Comparison of ENCODE assay signal across 8 cellular contexts in genomic region chr11:134037093-134037908, GRCh38. TPM values are rescaled to one million over a fixed set of nuclear protein-coding genes. Genes with fewer than 3 reads are reported as not detected.
DNase-seq lines count a peak whose midpoint lies in the region; ATAC-seq and TF ChIP-seq lines count a peak whose summit lies in the region.

No MANE protein-coding gene starts in this region.

- H3K4me1 ChIP-seq in A673 (ENCODE audit: insufficient read depth, low read length, poor library complexity, severe bottlenecking) = peaks cover 25% of the 10 kb centered on the region
- peaks cover 33% of the 10 kb centered on the region for H3K4me1 ChIP-seq in RWPE2 (ENCODE audit: insufficient read depth, poor library complexity, severe bottlenecking)

- intact Hi-C loops in A673 (cut with micrococcal nuclease; ENCODE audit: unreplicated experiment) = no loop called here
- intact Hi-C loops in left ventricle myocardium superior (cut with micrococcal nuclease) = no loop called here

- H3K36me3 ChIP-seq in A673 (ENCODE audit: insufficient read depth, low read length, poor library complexity, severe bottlenecking) (no peaks in the 10 kb centered on the region), RWPE2 (ENCODE audit: low read depth) (no peaks in the 10 kb centered on the region)

- peak; percentile 52 for ATAC-seq in GM18870 (IDR thresholded peaks at IDR 0.05; ENCODE audit: unreplicated experiment)
- ATAC-seq in HG03139 (IDR thresholded peaks at IDR 0.05; ENCODE audit: unreplicated experiment) = peak; percentile 61
- ATAC-seq in RWPE2 (ENCODE audit: low read depth) = peak; percentile 68
- ATAC-seq in left ventricle myocardium superior = peak; percentile 65

- no TSS peak for BruUV-seq in A673 (replicated peaks; lab: Mats Ljungman, UMichigan)

- H3K27me3 ChIP-seq in A673 (replicated peaks; ENCODE audit: insufficient read depth, low read depth, low read length, poor library complexity) = no peaks in the 10 kb centered on the region
- H3K27me3 ChIP-seq in RWPE2 (ENCODE audit: insufficient read depth, poor library complexity, severe bottlenecking) = no peaks in the 10 kb centered on the region

- peak overlapping the region; percentile 74 for H3K27ac ChIP-seq in A673 (ENCODE audit: low read depth, low read length, poor library complexity, severe bottlenecking)
- peak overlapping the region; percentile 24 for H3K27ac ChIP-seq in RWPE2 (ENCODE audit: poor library complexity, severe bottlenecking)

- CTCF ChIA-PET in A673 (lab: Charles Lee) = interaction anchor here (0.5 kb wide), 1 partner anchor 13 kb away, joined by 3 read pairs; no protein-coding TSS in a partner anchor

- H3K4me3 ChIP-seq in A673 (ENCODE audit: low read depth, low read length, poor library complexity, severe bottlenecking) (peak overlapping the region; percentile 56), RWPE2 (ENCODE audit: severe bottlenecking) (peak overlapping the region; percentile 29)

- no peak for TF ChIP-seq CTCF in A673 (conservative IDR thresholded peaks at IDR 0.05; ENCODE audit: low read depth, low read length)
- TF ChIP-seq CTCF in RWPE2 (IDR thresholded peaks at IDR 0.05; ENCODE audit: poor library complexity, severe bottlenecking) = no peak

- POLR2A ChIA-PET in A673 (lab: Charles Lee; ENCODE audit: low non-redundant PET) = no interaction called here

- H3K9me3 ChIP-seq in A673 (ENCODE audit: low read depth, low read length, poor library complexity, severe bottlenecking) = no peaks in the 10 kb centered on the region
- no peaks in the 10 kb centered on the region for H3K9me3 ChIP-seq in RWPE2 (ENCODE audit: severe bottlenecking)

- DNase-seq in A673 (ENCODE audit: low spot score) (peak; percentile 64), RWPE2 (ENCODE audit: low spot score) (no peak), amniotic epithelial cell (ENCODE audit: low read depth) (peak; percentile 72), left ventricle myocardium superior (peak; percentile 85), retina (peak; percentile 87), OCI-M1 (lab: John Stamatoyannopoulos, UW) (no peak)

RNA-seq across cellular contexts. Expression of gene JAM3, which starts 31.6 kb away (rescaled TPM):
- 9.0 and 14.5 TPM in 2 replicates for total RNA-seq in A673 (2021)
- total RNA-seq in left ventricle myocardium superior = 18.3 TPM

Comparison
In these comparisons a context has a peak if more than half of its experiments do, and no peak if none do; other contexts are left out.
1. DNase-seq: peak in A673 (single experiment), amniotic epithelial cell (single experiment), left ventricle myocardium superior (single experiment) and retina (single experiment); none in RWPE2 (single experiment) and OCI-M1 (single experiment).
2. Peak in every context shown above with its lines, with median percentiles within 50 percentile points of each other: ATAC-seq.